ENCODE assay signal across 7 cellular contexts in genomic region chr20:33811763-33812672, GRCh38. TPM values are rescaled to one million over a fixed set of nuclear protein-coding genes. Genes with fewer than 3 reads are reported as not detected.
DNase-seq lines count a peak whose midpoint lies in the region; ATAC-seq and TF ChIP-seq lines count a peak whose summit lies in the region.

No MANE protein-coding gene starts in this region.

- intact Hi-C loops in left lung (cut with DNase I), result no loop called here

- peak; percentile 16 for ATAC-seq in GM18867 (IDR thresholded peaks at IDR 0.05; ENCODE audit: unreplicated experiment)
- ATAC-seq in left lung, result peak; percentile 50
- ATAC-seq in GM18858 (IDR thresholded peaks at IDR 0.05; ENCODE audit: unreplicated experiment), result no peak

- DNase-seq in HT-29 (ENCODE audit: low spot score) (peak; percentile 85), T1000 (lab: John Stamatoyannopoulos, UW) (peak; percentile 36), left lung (peak; percentile 74 to 85)
- DNase-seq in stimulated activated CD4-positive, alpha-beta T cell treated with anti-CD3 and anti-CD28 coated beads, TNF-alpha, amount 100 ng/mL, for 48 hours (ENCODE audit: low read depth in 3 of 3), result peak in 2 of 3 donors; percentile 21 to 24

- H3K4me3 ChIP-seq in left lung, result peak overlapping the region; percentile 61 to 95

- H3K9me3 ChIP-seq in left lung, result no peaks in the 10 kb centered on the region

- TF ChIP-seq CTCF in left lung (IDR thresholded peaks at IDR 0.05), result no peak

- H3K27ac ChIP-seq in cingulate gyrus (ENCODE audit: low read depth, low read length) (peak overlapping the region; percentile 74), left lung (peak overlapping the region; percentile 93 to 97)

- H3K4me1 ChIP-seq in left lung, result peaks cover 22 to 63% of the 10 kb centered on the region in 2 donors

- H3K27me3 ChIP-seq in left lung, result no peaks in the 10 kb centered on the region

- H3K36me3 ChIP-seq in left lung, result peaks cover 0 to 13% of the 10 kb centered on the region in 2 donors

RNA-seq across cellular contexts. Expression of gene CHMP4B, which starts 0.9 kb away (rescaled TPM):
- 117 and 120 TPM in 2 replicates for total RNA-seq in HT-29 (2014; rRNA removed; shearing (Covaris generic))
- total RNA-seq in left lung, result 10 to 100 TPM; 83.2 to 90.5 TPM

Comparison
In these comparisons a context has a peak if more than half of its experiments do, and no peak if none do; other contexts are left out.
1. DNase-seq: peak in every context shown above with its lines; median percentile 85 in HT-29; 80 in left lung; 36 in T1000; 22 in stimulated activated CD4-positive, alpha-beta T cell treated with anti-CD3 and anti-CD28 coated beads, TNF-alpha, amount 100 ng/mL, for 48 hours.